In genomic region chr15:98649996-98650870, GRCh38 we compare ENCODE assay signal across 8 cellular contexts. TPM values are rescaled to one million over a fixed set of nuclear protein-coding genes. Genes with fewer than 3 reads are reported as not detected.
A peak's percentile ranks its signal among the peaks of the same experiment; 100 is the strongest.
DNase-seq lines count a peak whose midpoint lies in the region; ATAC-seq and TF ChIP-seq lines count a peak whose summit lies in the region.

No MANE protein-coding gene starts in this region.

- intact Hi-C loops in spleen (cut with DNase I; ENCODE audit: low total_unique reads): loop anchor here (10.0 kb wide), 2 partner anchors 125 to 135 kb away; no protein-coding TSS in a partner anchor

- H3K4me2 ChIP-seq in GM23248 (ENCODE audit: unreplicated experiment): peak overlapping the region; percentile 99

- peak overlapping the region; percentile 66 to 98 (median 91) for H3K27ac Mint-ChIP-seq in brain

- no peaks in the 10 kb centered on the region for H3K9me2 ChIP-seq in GM23248 (ENCODE audit: insufficient read depth)

- H3K9ac ChIP-seq in GM23248: peak overlapping the region; percentile 89

- no peaks in the 10 kb centered on the region for H3K36me3 Mint-ChIP-seq in brain

- TF ChIP-seq POLR2A in spleen (IDR thresholded peaks at IDR 0.05): peak in 1 of 3 donors; percentile 41

- DNase-seq in GM23248 (peak; percentile 63), T-helper 1 cell (peak in 4 of 5 donors; percentile 30 to 41 (median 35)), spleen (peak; percentile 91)

- peak overlapping the region; percentile 72 for H2AFZ ChIP-seq in GM23248

- 0 to 2% methylated on average over 54 to 66 of the region's 88 CpGs for WGBS in GM23248 (ENCODE audit: low coverage in 1 of 2, low lambda C conversion rate in 2 of 2, missing lambda C conversion rate in 2 of 2), 2 experiments
- WGBS in spleen, 5 donors: 0 to 4% (median 2%) methylated on average over 19 to 88 of the region's 88 CpGs

- no peaks in the 10 kb centered on the region for H3K9me3 ChIP-seq in GM23248 (ENCODE audit: low read depth)
- H3K9me3 ChIP-seq in iPS-18c (ENCODE audit: control insufficient read depth, insufficient read depth, low read length): no peaks in the 10 kb centered on the region
- no peaks in the 10 kb centered on the region for H3K9me3 ChIP-seq in spleen

- H3K4me1 ChIP-seq in GM23248 (ENCODE audit: insufficient read depth): peaks cover 34% of the 10 kb centered on the region
- peaks cover 12 to 71% (median 38%) of the 10 kb centered on the region in 6 donors for H3K4me1 ChIP-seq in spleen

- in situ Hi-C loops in GM23248 (cut with MboI): loop anchor here (10.0 to 25.0 kb wide), 4 partner anchors 135 to 412 kb away; no protein-coding TSS in a partner anchor

- no peak for ATAC-seq in HG02840 (IDR thresholded peaks at IDR 0.05; ENCODE audit: low FRiP score, unreplicated experiment)
- ATAC-seq in HG02970 (IDR thresholded peaks at IDR 0.05; ENCODE audit: low FRiP score, unreplicated experiment): no peak
- no peak for ATAC-seq in GM18868 (IDR thresholded peaks at IDR 0.05; ENCODE audit: unreplicated experiment)

- H3K9me3 Mint-ChIP-seq in brain: peaks cover 0 to 7% (median 0%) of the 10 kb centered on the region in 5 experiments

- TF ChIP-seq CTCF in brain (conservative IDR thresholded peaks at IDR 0.05) (no peak), spleen (IDR thresholded peaks at IDR 0.05 in 8 of 11, conservative IDR thresholded peaks at IDR 0.05 in 3 of 11) (no peak)

- H3K27me3 ChIP-seq in GM23248 (replicated peaks; ENCODE audit: insufficient read depth) (peaks cover 19% of the 10 kb centered on the region), spleen (replicated peaks in 1 of 7) (peaks cover 0 to 51% (median 15%) of the 10 kb centered on the region in 7 donors)

- H3K4me1 Mint-ChIP-seq in brain: peaks cover 51% of the 10 kb centered on the region

- H3K4me3 Mint-ChIP-seq in brain: peak overlapping the region; percentile 91 to 98 (median 94)

- H3K27ac ChIP-seq in GM23248 (peak overlapping the region; percentile 86), spleen (peak overlapping the region; percentile 74 to 93 (median 92))

- peak overlapping the region; percentile 86 for H3K4me3 ChIP-seq in GM23248
- peak overlapping the region; percentile 82 for H3K4me3 ChIP-seq in iPS-18c (ENCODE audit: insufficient read depth, low read depth, low read length)
- H3K4me3 ChIP-seq in spleen: peak overlapping the region; percentile 63 to 96 (median 90)

- peaks cover 60% of the 10 kb centered on the region for H3K79me2 ChIP-seq in GM23248 (ENCODE audit: insufficient read depth)

- no peaks in the 10 kb centered on the region; the same call in 1 of the 2 replicates for H4K20me1 ChIP-seq in GM23248 (ENCODE audit: insufficient read depth)

- peaks cover 36% of the 10 kb centered on the region for H3K27me3 Mint-ChIP-seq in brain

- H3K36me3 ChIP-seq in GM23248 (ENCODE audit: low read depth) (no peaks in the 10 kb centered on the region), spleen (no peaks in the 10 kb centered on the region)

- peaks cover 40% of the 10 kb centered on the region for H3F3A ChIP-seq in GM23248 (ENCODE audit: insufficient read depth)

RNA-seq across cellular contexts. Expression of gene IGF1R, which starts 1.9 kb away (rescaled TPM):
- 23.6 and 48.6 TPM in 2 replicates for total RNA-seq in GM23248 (2014; rRNA removed; shearing (Covaris generic))
- polyA plus RNA-seq in GM23248 (2016; fragmentation: Nextera tagmentation; extraction: Ambion mirVana) (22.0 and 26.5 TPM in 2 replicates), brain (ENCODE audit: insufficient read depth, low read depth, low replicate concordance) (11.4 TPM), spleen (1 to 10 TPM; 1.1 to 2.9 (median 2.0) TPM)
- 100 to 1,000 TPM in 1 of 7 donors, 10 to 100 TPM in 6; 43.9 to 104 (median 53.8) TPM for total RNA-seq in spleen

Comparison
In these comparisons a context has a peak if more than half of its experiments do, and no peak if none do; other contexts are left out.
1. DNase-seq: peak in every context shown above with its lines; median percentile 91 in spleen; 63 in GM23248; 35 in T-helper 1 cell.